1 cellular context compared by ENCODE assay signal in genomic region chr3:171824076-171824475, GRCh38.
TF ChIP-seq lines count a peak whose summit lies in the region.

No MANE protein-coding gene starts in this region.

TF ChIP-seq in GM23338, 12 proteins besides CTCF, POLR2A, EP300 and RAD21 (continued from another document):
- TF ChIP-seq, protein P1, sequence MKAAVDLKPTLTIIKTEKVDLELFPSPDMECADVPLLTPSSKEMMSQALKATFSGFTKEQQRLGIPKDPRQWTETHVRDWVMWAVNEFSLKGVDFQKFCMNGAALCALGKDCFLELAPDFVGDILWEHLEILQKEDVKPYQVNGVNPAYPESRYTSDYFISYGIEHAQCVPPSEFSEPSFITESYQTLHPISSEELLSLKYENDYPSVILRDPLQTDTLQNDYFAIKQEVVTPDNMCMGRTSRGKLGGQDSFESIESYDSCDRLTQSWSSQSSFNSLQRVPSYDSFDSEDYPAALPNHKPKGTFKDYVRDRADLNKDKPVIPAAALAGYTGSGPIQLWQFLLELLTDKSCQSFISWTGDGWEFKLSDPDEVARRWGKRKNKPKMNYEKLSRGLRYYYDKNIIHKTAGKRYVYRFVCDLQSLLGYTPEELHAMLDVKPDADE (IDR thresholded peaks at IDR 0.05) = no peak
- TF ChIP-seq CREB1 (CRISPR knock-in tag; IDR thresholded peaks at IDR 0.05; ENCODE audit: low read depth) = no peak
- no peak for TF ChIP-seq NANOG (IDR thresholded peaks at IDR 0.05; ENCODE audit: borderline replicate concordance)
- no peak for TF ChIP-seq EZH2 (IDR thresholded peaks at IDR 0.05; ENCODE audit: low read depth, unreplicated experiment)
- no peak for TF ChIP-seq EZH2phosphoT487 (IDR thresholded peaks at IDR 0.05; ENCODE audit: unreplicated experiment)
- no peak for TF ChIP-seq STAT1 (IDR thresholded peaks at IDR 0.05; ENCODE audit: unreplicated experiment)
- no peak for TF ChIP-seq JUNB (IDR thresholded peaks at IDR 0.05; ENCODE audit: unreplicated experiment)
- TF ChIP-seq POLR2AphosphoS5 (IDR thresholded peaks at IDR 0.05; ENCODE audit: low read depth) = no peak
- no peak for TF ChIP-seq ZNF331 (CRISPR knock-in tag; IDR thresholded peaks at IDR 0.05; ENCODE audit: low read depth)
- TF ChIP-seq ZNF114 (CRISPR knock-in tag; IDR thresholded peaks at IDR 0.05) = no peak
- no peak for TF ChIP-seq ZNF462 (CRISPR knock-in tag; IDR thresholded peaks at IDR 0.05)
